20 cellular contexts compared by ENCODE assay signal in the genomic region with DNA sequence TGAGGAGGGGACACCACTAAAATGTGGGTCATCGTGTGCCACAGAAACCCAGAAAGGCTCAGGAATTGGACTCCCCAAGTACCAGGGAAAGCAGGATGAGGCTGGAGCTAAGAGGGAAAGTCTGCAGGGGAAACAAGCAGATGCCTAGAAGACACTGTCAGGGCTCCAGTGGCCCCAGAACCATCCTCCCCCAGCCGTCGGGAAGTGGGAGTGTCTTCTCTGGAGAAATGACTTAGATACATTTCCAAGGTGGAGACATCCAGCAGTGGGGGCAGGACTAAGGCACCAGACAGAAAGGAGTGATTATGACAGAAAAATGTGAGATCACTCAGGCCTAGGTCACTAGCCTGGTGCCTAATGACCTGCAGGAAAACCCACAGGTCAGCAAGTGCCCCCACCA. TPM values are rescaled to one million over a fixed set of nuclear protein-coding genes. Genes with fewer than 3 reads are reported as not detected.
DNase-seq lines count a peak whose midpoint lies in the region; ATAC-seq and TF ChIP-seq lines count a peak whose summit lies in the region.
"Had no signal": no experiment of that assay in that cellular context is flagged by ENCODE, and none has a peak within 500 bp of the region (broad histone marks: within the 10 kb centered on the region; RNA-seq: fewer than 3 reads in every experiment).

No MANE protein-coding gene starts in this region.

- no peak overlapping the region for H3K4ac ChIP-seq in neuronal stem cell (ENCODE audit: low read length)

- WGBS in esophagus muscularis mucosa = 47% methylated on average over 3 of the region's 3 CpGs
- WGBS in neuronal stem cell (ENCODE audit: extremely low coverage in 2 of 2, insufficient read length in 2 of 2, insufficient replicate concordance in 1 of 2), 2 donors = no CpG with 5 or more reads among the region's 3 CpGs

- intact Hi-C loops in esophagus muscularis mucosa (cut with DNase I) = no loop called here

- peak overlapping the region; percentile 93 for H2BK12ac ChIP-seq in neuronal stem cell (ENCODE audit: low read length)

- H3K27me3 ChIP-seq in esophagus muscularis mucosa (peaks cover 0 to 8% (median 0%) of the 10 kb centered on the region in 4 donors), neuronal stem cell (ENCODE audit: control insufficient read depth in 3 of 3, insufficient read depth in 3 of 3, low read depth in 1 of 3, low read length in 3 of 3) (peaks cover 0 to 32% (median 5%) of the 10 kb centered on the region in 3 experiments)

- peak overlapping the region; percentile 25 for H2AFZ ChIP-seq in neuronal stem cell (ENCODE audit: low read length)

- H3K23ac ChIP-seq in neuronal stem cell (ENCODE audit: low read depth, low read length, poor library complexity) = no peak overlapping the region

- peak overlapping the region; percentile 90 for H4K91ac ChIP-seq in neuronal stem cell (ENCODE audit: low read depth, low read length, poor library complexity)

- H3K27ac ChIP-seq in esophagus muscularis mucosa (replicated peaks in 1 of 4) (no peak overlapping the region), neuronal stem cell (replicated peaks; ENCODE audit: low read length) (no peak overlapping the region), caudate nucleus (ENCODE audit: low read depth, low read length) (no peak overlapping the region)
- H3K27ac ChIP-seq: 22Rv1, HL-60 had no signal

- no peak overlapping the region for H2BK120ac ChIP-seq in neuronal stem cell (ENCODE audit: low read depth, low read length)

- H3K36me3 ChIP-seq in esophagus muscularis mucosa (no peaks in the 10 kb centered on the region), neuronal stem cell (replicated peaks in 1 of 2; ENCODE audit: control insufficient read depth in 2 of 2, insufficient read depth in 2 of 2, low read length in 2 of 2) (peaks cover 0 to 4% of the 10 kb centered on the region in 2 donors)
- H3K36me3 ChIP-seq: BE2C had no signal

- H3K9me3 ChIP-seq in esophagus muscularis mucosa (no peaks in the 10 kb centered on the region), neuronal stem cell (replicated peaks in 1 of 2; ENCODE audit: control insufficient read depth in 2 of 2, insufficient read depth in 1 of 2, low read depth in 1 of 2, low read length in 2 of 2) (peaks cover 0 to 4% of the 10 kb centered on the region in 2 donors)
- H3K9me3 ChIP-seq: BE2C had no signal

- H2BK15ac ChIP-seq in neuronal stem cell (ENCODE audit: low read length) = no peak overlapping the region

- H4K8ac ChIP-seq in neuronal stem cell (ENCODE audit: low read depth, low read length) = peak overlapping the region; percentile 99

- H3K18ac ChIP-seq in neuronal stem cell (ENCODE audit: low read length) = peak overlapping the region; percentile 70

- H3K4me2 ChIP-seq in neuronal stem cell (ENCODE audit: insufficient read depth, low read length, poor library complexity, severe bottlenecking) = no peak overlapping the region

- no peak for ATAC-seq in GM21786 (IDR thresholded peaks at IDR 0.05; ENCODE audit: unreplicated experiment)

- H2BK5ac ChIP-seq in neuronal stem cell (ENCODE audit: low read length) = no peak overlapping the region

- H3K4me1 ChIP-seq in esophagus muscularis mucosa = peaks cover 3 to 14% (median 10%) of the 10 kb centered on the region in 4 donors
- peaks cover 18% of the 10 kb centered on the region in 2 donors for H3K4me1 ChIP-seq in neuronal stem cell (ENCODE audit: control insufficient read depth in 2 of 2, insufficient read depth in 1 of 2, low read depth in 1 of 2, low read length in 2 of 2)
- H3K4me1 ChIP-seq: BE2C had no signal

- DNase-seq in A172 (ENCODE audit: low spot score) (peak; percentile 8), NCI-H226 (peak; percentile 39), esophagus muscularis mucosa (ENCODE audit: extremely low spot score) (peak; percentile 12), neuronal stem cell (ENCODE audit: low spot score) (no peak), cerebellar cortex (ENCODE audit: low spot score) (no peak), caudate nucleus (lab: John Stamatoyannopoulos, UW) (no peak), NCI-H187 (lab: John Stamatoyannopoulos, UW) (no peak)
- DNase-seq: BE2C; CD4-positive, CD25-positive, alpha-beta regulatory T cell; CD8-positive, alpha-beta memory T cell; COR-L47; DMS 273 treated with DMSO at 0.1 percent for 48 hours; DMS53; DND-41; EL; HCEC 1CT had no signal

- H3K4me3 ChIP-seq in esophagus muscularis mucosa (no peak overlapping the region), neuronal stem cell (ENCODE audit: low read length in 2 of 2) (peak overlapping the region in 1 of 2 donors; percentile 67)

- peak overlapping the region; percentile 68 for H3K9ac ChIP-seq in neuronal stem cell (ENCODE audit: low read depth, low read length, poor library complexity)

- TF ChIP-seq CTCF in esophagus muscularis mucosa (IDR thresholded peaks at IDR 0.05) = no peak

- H2AK5ac ChIP-seq in neuronal stem cell (ENCODE audit: low read depth, low read length) = no peak overlapping the region

- no peak overlapping the region for H3K14ac ChIP-seq in neuronal stem cell (ENCODE audit: low read length)

- no peak for TF ChIP-seq POLR2A in esophagus muscularis mucosa (IDR thresholded peaks at IDR 0.05; ENCODE audit: low read depth)

- TF ChIP-seq EP300 in esophagus muscularis mucosa (IDR thresholded peaks at IDR 0.05) = no peak

- H3K79me1 ChIP-seq in neuronal stem cell (ENCODE audit: low read depth, low read length) = peaks cover 3% of the 10 kb centered on the region

RNA-seq across cellular contexts. Expression of a gene that starts 36.0 kb away (rescaled TPM):
- 0.10 TPM in 1 of 2 replicates, not detected in the other for total RNA-seq in A172 (2014; rRNA removed; shearing (Covaris generic))
- under 1 TPM in 1 of 4 donors, not detected in 3; 0.83 TPM for total RNA-seq in esophagus muscularis mucosa
- polyA plus RNA-seq in neuronal stem cell (2013, experiment 1 of 2) = 0.73 TPM
- polyA plus RNA-seq in neuronal stem cell (2013, experiment 2 of 2) = 0.78 TPM
- total RNA-seq: CD4-positive, CD25-positive, alpha-beta regulatory T cell; CD8-positive, alpha-beta memory T cell; HT1080 had no signal
- polyA plus RNA-seq: CD4-positive, CD25-positive, alpha-beta regulatory T cell; CD8-positive, alpha-beta memory T cell had no signal

Comparison
In these comparisons a context has a peak if more than half of its experiments do, and no peak if none do; other contexts are left out.
1. DNase-seq: peak in A172 (single experiment), NCI-H226 (single experiment) and esophagus muscularis mucosa (single experiment); none in neuronal stem cell (single experiment), cerebellar cortex (single experiment), caudate nucleus (0 of 61) and NCI-H187 (0 of 2).